ENCODE assay signal across 8 cellular contexts in the genomic region with DNA sequence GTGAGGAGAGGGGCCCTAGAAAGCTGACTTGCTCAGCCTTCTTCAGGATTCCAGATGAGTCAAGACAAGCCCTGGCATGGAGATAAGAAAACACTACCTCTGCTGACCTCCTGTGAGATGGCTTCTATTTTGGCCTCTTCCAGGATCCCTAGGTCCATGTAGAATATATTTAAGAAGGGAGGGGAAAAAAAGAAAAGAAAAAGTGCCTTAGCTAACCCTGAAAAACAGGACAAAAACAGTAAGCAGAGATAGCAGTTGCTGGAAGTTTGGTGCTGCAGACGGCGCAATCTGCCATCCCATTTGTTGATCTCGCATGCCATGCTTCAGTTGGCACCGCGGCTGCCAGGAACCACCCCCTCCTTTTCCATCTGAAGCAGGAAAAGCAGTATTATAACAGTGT.
DNase-seq lines count a peak whose midpoint lies in the region; ATAC-seq, FAIRE-seq and TF ChIP-seq lines count a peak whose summit lies in the region.

No MANE protein-coding gene starts in this region.

- H3K27me3 ChIP-seq in bronchial epithelial cell (ENCODE audit: control insufficient read depth, insufficient read depth, low read length) (no peaks in the 10 kb centered on the region), stomach smooth muscle (ENCODE audit: control insufficient read depth in 1 of 2, insufficient read depth in 2 of 2, low read length in 2 of 2) (no peaks in the 10 kb centered on the region)

- H3K9me3 ChIP-seq in stomach smooth muscle (ENCODE audit: control insufficient read depth in 2 of 2, low read length in 2 of 2), result no peaks in the 10 kb centered on the region

- H3K4me1 ChIP-seq in stomach smooth muscle (ENCODE audit: control insufficient read depth, insufficient read depth, low read length), result peaks cover 66% of the 10 kb centered on the region

- TF ChIP-seq CTCF in bronchial epithelial cell (IDR thresholded peaks at IDR 0.05; ENCODE audit: insufficient read depth, low read length, severe bottlenecking), result no peak

- no peak overlapping the region for H3K4me3 Mint-ChIP-seq in activated naive CD8-positive, alpha-beta T cell treated with anti-CD3 and anti-CD28 coated beads, Interleukin-2, amount 50 U/mL, for 24 hours

- H3K27me3 Mint-ChIP-seq in activated naive CD8-positive, alpha-beta T cell treated with anti-CD3 and anti-CD28 coated beads, Interleukin-2, amount 50 U/mL, for 24 hours, result no peaks in the 10 kb centered on the region

- no peak overlapping the region for H3K27ac Mint-ChIP-seq in activated naive CD8-positive, alpha-beta T cell treated with anti-CD3 and anti-CD28 coated beads, Interleukin-2, amount 50 U/mL, for 24 hours

- H3K4me1 Mint-ChIP-seq in activated naive CD8-positive, alpha-beta T cell treated with anti-CD3 and anti-CD28 coated beads, Interleukin-2, amount 50 U/mL, for 24 hours, result peaks cover 34% of the 10 kb centered on the region

- no peaks in the 10 kb centered on the region for H3K36me3 Mint-ChIP-seq in activated naive CD8-positive, alpha-beta T cell treated with anti-CD3 and anti-CD28 coated beads, Interleukin-2, amount 50 U/mL, for 24 hours (ENCODE audit: low read depth)

- no peak for ATAC-seq in GM19023 (IDR thresholded peaks at IDR 0.05; ENCODE audit: unreplicated experiment)
- no peak for ATAC-seq in activated naive CD8-positive, alpha-beta T cell treated with anti-CD3 and anti-CD28 coated beads, Interleukin-2, amount 50 U/mL, for 24 hours

- no peaks in the 10 kb centered on the region for H3K9me3 Mint-ChIP-seq in activated naive CD8-positive, alpha-beta T cell treated with anti-CD3 and anti-CD28 coated beads, Interleukin-2, amount 50 U/mL, for 24 hours

- peak overlapping the region; percentile 96 for H3K27ac ChIP-seq in stomach smooth muscle (ENCODE audit: low read length)

- no peak overlapping the region for H3K9ac ChIP-seq in stomach smooth muscle (ENCODE audit: low read length in 2 of 2)

- H3K4me3 ChIP-seq in bronchial epithelial cell (ENCODE audit: low read depth, low read length), result peak overlapping the region; percentile 12
- H3K4me3 ChIP-seq in stomach smooth muscle (ENCODE audit: low read length in 2 of 2), result no peak overlapping the region

- FAIRE-seq in bronchial epithelial cell (lab: Jason Lieb, UNC) (no peak), GM19239 (lab: Jason Lieb, UNC) (no peak)

- DNase-seq in LHCN-M2 (ENCODE audit: low read depth) (peak; percentile 27), bronchial epithelial cell (ENCODE audit: low read depth) (peak; percentile 84), kidney tubule cell (ENCODE audit: low spot score) (peak; percentile 78), GM19239 (ENCODE audit: insufficient read length, low spot score) (no peak), NCI-H1436 (lab: John Stamatoyannopoulos, UW) (no peak)
- DNase-seq in activated naive CD8-positive, alpha-beta T cell treated with anti-CD3 and anti-CD28 coated beads, Interleukin-2, amount 50 U/mL, for 24 hours, result no peak

- H3K36me3 ChIP-seq in bronchial epithelial cell (ENCODE audit: control insufficient read depth, insufficient read depth, low read length), result no peaks in the 10 kb centered on the region
- no peaks in the 10 kb centered on the region for H3K36me3 ChIP-seq in stomach smooth muscle (ENCODE audit: control insufficient read depth in 2 of 2, insufficient read depth in 2 of 2, low read length in 2 of 2)

Comparison
In these comparisons a context has a peak if more than half of its experiments do, and no peak if none do; other contexts are left out.
1. DNase-seq: peak in LHCN-M2 (single experiment), bronchial epithelial cell (single experiment) and kidney tubule cell (single experiment); none in GM19239 (single experiment), activated naive CD8-positive, alpha-beta T cell treated with anti-CD3 and anti-CD28 coated beads, Interleukin-2, amount 50 U/mL, for 24 hours (single experiment) and NCI-H1436 (single experiment).